In the genomic region with DNA sequence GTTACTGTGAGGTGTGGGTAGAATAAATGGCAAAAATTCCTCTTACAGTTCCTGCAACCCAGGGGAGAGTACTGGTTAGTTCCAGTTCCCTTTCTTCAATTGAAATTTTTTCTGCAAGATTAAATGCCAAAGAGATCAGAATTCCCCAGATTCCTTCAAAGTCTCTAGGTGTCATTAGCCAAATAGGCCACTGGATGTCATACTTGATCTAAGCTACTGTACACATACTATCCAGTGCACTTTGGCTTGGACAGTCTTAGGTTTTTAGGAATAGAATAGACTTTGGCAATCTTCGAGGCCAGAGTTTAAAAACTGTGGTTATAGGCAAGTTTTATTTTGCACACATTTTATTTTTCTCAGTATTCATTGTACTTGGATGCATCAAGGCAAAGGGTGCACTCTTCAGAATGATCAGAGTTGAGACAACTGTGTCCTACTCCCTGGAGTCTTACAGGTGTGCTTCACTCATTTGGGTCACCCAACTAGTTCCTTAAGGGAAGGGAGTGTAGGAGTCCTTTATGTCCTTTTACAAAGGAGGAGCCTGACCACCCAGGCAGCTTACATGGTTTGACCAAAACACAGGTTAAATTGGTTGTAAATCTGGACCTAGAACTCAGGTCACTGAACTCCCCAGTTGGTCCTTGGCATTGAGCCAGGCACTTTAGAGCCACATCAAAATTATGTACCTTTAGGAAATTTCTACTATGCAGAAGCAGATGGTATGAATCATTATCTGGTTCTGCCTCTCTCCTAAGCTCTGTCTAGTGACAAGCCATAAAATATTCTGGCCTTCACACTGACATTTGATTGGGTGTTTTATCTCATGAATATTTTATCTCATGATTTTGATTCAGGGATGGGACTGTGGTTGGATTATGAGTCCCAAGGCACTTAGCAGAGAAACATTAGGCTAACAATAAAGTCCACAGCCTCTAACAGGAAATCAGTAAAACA, we compare ENCODE assay signal across 8 cellular contexts. TPM values are rescaled to one million over a fixed set of nuclear protein-coding genes. Genes with fewer than 3 reads are reported as not detected.
DNase-seq lines count a peak whose midpoint lies in the region; ATAC-seq and TF ChIP-seq lines count a peak whose summit lies in the region.

No MANE protein-coding gene starts in this region.

- no peak overlapping the region for H3K27ac Mint-ChIP-seq in natural killer cell

- H3K4me3 ChIP-seq in astrocyte of the spinal cord (ENCODE audit: low read depth, low read length) (no peak overlapping the region), lower lobe of right lung (no peak overlapping the region)

- no peaks in the 10 kb centered on the region for H3K27me3 ChIP-seq in lower lobe of right lung (ENCODE audit: low read depth)

- H3K4me3 Mint-ChIP-seq in natural killer cell: no peak overlapping the region

- intact Hi-C loops in lower lobe of right lung (cut with DNase I) (no loop called here), natural killer cell (cut with micrococcal nuclease) (no loop called here)

- in situ Hi-C loops in astrocyte of the spinal cord (cut with HindIII; ENCODE audit: low sequenced_read_pairs): no loop called here

- peaks cover 25 to 39% of the 10 kb centered on the region in 2 donors for H3K27me3 Mint-ChIP-seq in natural killer cell (ENCODE audit: low read depth in 2 of 2)

- H3K4me1 Mint-ChIP-seq in natural killer cell: no peaks in the 10 kb centered on the region

- H3K27ac ChIP-seq in lower lobe of right lung: no peak overlapping the region

- TF ChIP-seq CTCF in astrocyte of the spinal cord (IDR thresholded peaks at IDR 0.05; ENCODE audit: low read depth, low read length) (peak; percentile 65), lower lobe of right lung (IDR thresholded peaks at IDR 0.05) (peak; percentile 39), natural killer cell (IDR thresholded peaks at IDR 0.05) (no peak)

- H3K9me3 ChIP-seq in lower lobe of right lung: no peaks in the 10 kb centered on the region

- H3K36me3 ChIP-seq in lower lobe of right lung: no peaks in the 10 kb centered on the region

- ATAC-seq in lower lobe of right lung: peak; percentile 73 to 79
- no peak for ATAC-seq in natural killer cell

- DNase-seq in DMS53 (lab: John Stamatoyannopoulos, UW) (peak; percentile 77), HPDE6-E6E7 (ENCODE audit: extremely low spot score) (peak; percentile 39), astrocyte of the spinal cord (ENCODE audit: low read depth, low spot score) (peak; percentile 42), lower lobe of right lung (no peak), NCI-H446 (lab: John Stamatoyannopoulos, UW) (no peak), NCI-H187 treated with DMSO at 0.1 percent for 48 hours (lab: John Stamatoyannopoulos, UW) (no peak), NK-92 (lab: John Stamatoyannopoulos, UW; ENCODE audit: unreplicated experiment) (no peak), natural killer cell (no peak)

- no peaks in the 10 kb centered on the region for H3K9me3 Mint-ChIP-seq in natural killer cell

- no peaks in the 10 kb centered on the region for H3K36me3 Mint-ChIP-seq in natural killer cell

- no peaks in the 10 kb centered on the region for H3K4me1 ChIP-seq in lower lobe of right lung

RNA-seq across cellular contexts. Expression of gene ASAH2B, which starts 49.5 kb away (rescaled TPM):
- total RNA-seq in lower lobe of right lung (4.5 TPM), natural killer cell (1 to 10 TPM; 1.4 to 1.9 (median 1.6) TPM)

Comparison
In these comparisons a context has a peak if more than half of its experiments do, and no peak if none do; other contexts are left out.
1. DNase-seq: peak in DMS53 (single experiment), HPDE6-E6E7 (single experiment) and astrocyte of the spinal cord (single experiment); none in lower lobe of right lung (single experiment), NCI-H446 (0 of 2), NCI-H187 treated with DMSO at 0.1 percent for 48 hours (single experiment), NK-92 (single experiment) and natural killer cell (single experiment).
2. ATAC-seq: peak in lower lobe of right lung (2 of 2); none in natural killer cell (0 of 3).